In genomic region chr22:46561435-46561905, GRCh38 we compare ENCODE assay signal across 1 cellular context.
TF ChIP-seq lines count a peak whose summit lies in the region.

No MANE protein-coding gene starts in this region.

TF ChIP-seq in HepG2, 621 proteins besides CTCF, POLR2A, EP300 and RAD21 (continued from another document and continues in another):
- TF ChIP-seq MNT (IDR thresholded peaks at IDR 0.05) (peak; percentile 94), KDM5A (IDR thresholded peaks at IDR 0.05; ENCODE audit: borderline replicate concordance, low read length) (peak; percentile 84), ZNF687 (CRISPR knock-in tag; IDR thresholded peaks at IDR 0.05) (peak; percentile 37), GABPB1 (CRISPR knock-in tag; IDR thresholded peaks at IDR 0.05) (0 out of 2 replicates have a peak, but pooled peaks have one; percentile 30), ATM (IDR thresholded peaks at IDR 0.05; ENCODE audit: borderline replicate concordance) (no peak), ZNF547 (CRISPR knock-in tag; IDR thresholded peaks at IDR 0.05) (0 out of 2 replicates have a peak, but pooled peaks have one; percentile 23), RFX5 (IDR thresholded peaks at IDR 0.05; ENCODE audit: low read depth, low read length) (0 out of 2 replicates have a peak, but pooled peaks have one; percentile 19), ETV6 (CRISPR knock-in tag; conservative IDR thresholded peaks at IDR 0.05) (no peak), ZNF432 (CRISPR knock-in tag; IDR thresholded peaks at IDR 0.05; ENCODE audit: borderline replicate concordance) (no peak), EHMT2 (IDR thresholded peaks at IDR 0.05; ENCODE audit: borderline replicate concordance, low read depth, low read length) (peak; percentile 83), MXD4 (CRISPR knock-in tag; IDR thresholded peaks at IDR 0.05) (peak; percentile 46; the same call in 1 of the 2 replicates), SOX6 (IDR thresholded peaks at IDR 0.05) (no peak), SOX6 (CRISPR knock-in tag; IDR thresholded peaks at IDR 0.05) (no peak), NFYC (CRISPR knock-in tag; IDR thresholded peaks at IDR 0.05) (peak; percentile 80), ZFY (CRISPR knock-in tag; IDR thresholded peaks at IDR 0.05) (0 out of 2 replicates have a peak, but pooled peaks have one; percentile 31), REST (IDR thresholded peaks at IDR 0.05; ENCODE audit: borderline replicate concordance in 1 of 2, low read depth in 1 of 2, low read length in 2 of 2) (no peak), ARID5B (CRISPR knock-in tag; IDR thresholded peaks at IDR 0.05) (0 out of 2 replicates have a peak, but pooled peaks have one; percentile 11), GRHL1 (CRISPR knock-in tag; conservative IDR thresholded peaks at IDR 0.05) (no peak), SRSF9 (IDR thresholded peaks at IDR 0.05; ENCODE audit: borderline replicate concordance, insufficient read depth, low read depth, low read length, poor library complexity, severe bottlenecking) (no peak), AKAP8 (CRISPR knock-in tag; IDR thresholded peaks at IDR 0.05) (no peak), ZNF33A (CRISPR knock-in tag; IDR thresholded peaks at IDR 0.05; ENCODE audit: borderline replicate concordance) (no peak), ZNF678 (CRISPR knock-in tag; IDR thresholded peaks at IDR 0.05) (no peak), ATF6 (CRISPR knock-in tag; conservative IDR thresholded peaks at IDR 0.05) (no peak), POGK (CRISPR knock-in tag; conservative IDR thresholded peaks at IDR 0.05) (no peak), MYC (CRISPR knock-in tag; IDR thresholded peaks at IDR 0.05; ENCODE audit: borderline replicate concordance) (0 out of 2 replicates have a peak, but pooled peaks have one; percentile 20), KAT8 (CRISPR knock-in tag; IDR thresholded peaks at IDR 0.05) (peak; percentile 96), ZBTB34 (CRISPR knock-in tag; IDR thresholded peaks at IDR 0.05) (no peak), HNF4A (CRISPR knock-in tag; IDR thresholded peaks at IDR 0.05) (no peak), GATAD1 (CRISPR knock-in tag; IDR thresholded peaks at IDR 0.05) (peak; percentile 98), ZNF576 (CRISPR knock-in tag; IDR thresholded peaks at IDR 0.05) (no peak), THAP11 (CRISPR knock-in tag; IDR thresholded peaks at IDR 0.05) (peak; percentile 61; the same call in 1 of the 2 replicates)
